In genomic region chr5:150461231-150461630, GRCh38 we compare ENCODE assay signal across 2 cellular contexts.
TF ChIP-seq lines count a peak whose summit lies in the region.

No MANE protein-coding gene starts in this region.

TF ChIP-seq in Ishikawa, 13 proteins besides CTCF, POLR2A, EP300 and RAD21:
- TF ChIP-seq USF1 (IDR thresholded peaks at IDR 0.05): peak; percentile 9; the same call in 1 of the 2 replicates
- TF ChIP-seq YY1 (IDR thresholded peaks at IDR 0.05; ENCODE audit: low read depth): peak; percentile 70; the same call in 1 of the 2 replicates
- TF ChIP-seq TEAD4 (IDR thresholded peaks at IDR 0.05): peak; percentile 87
- no peak for TF ChIP-seq TAF1 (IDR thresholded peaks at IDR 0.05; ENCODE audit: low read depth)
- peak; percentile 99 for TF ChIP-seq TCF12 (IDR thresholded peaks at IDR 0.05; ENCODE audit: low read depth)
- peak; percentile 87 for TF ChIP-seq ZBTB7A (IDR thresholded peaks at IDR 0.05; ENCODE audit: low read depth)
- peak; percentile 48; the same call in 1 of the 2 replicates for TF ChIP-seq CEBPB (IDR thresholded peaks at IDR 0.05)
- TF ChIP-seq REST (IDR thresholded peaks at IDR 0.05; ENCODE audit: low read depth): no peak
- peak; percentile 96 for TF ChIP-seq NFIC (IDR thresholded peaks at IDR 0.05)
- TF ChIP-seq MAX (IDR thresholded peaks at IDR 0.05): peak; percentile 79
- TF ChIP-seq EGR1 (IDR thresholded peaks at IDR 0.05): no peak
- TF ChIP-seq FOXM1 (IDR thresholded peaks at IDR 0.05; ENCODE audit: borderline replicate concordance, low read depth): peak; percentile 94
- no peak for TF ChIP-seq CREB1 (IDR thresholded peaks at IDR 0.05; ENCODE audit: low read depth)
TF ChIP-seq in Ishikawa: peak in this region for 9.

TF ChIP-seq in GM12878, 131 proteins besides CTCF, POLR2A, EP300 and RAD21 (continues in another document):
- no peak for TF ChIP-seq IRF5 (IDR thresholded peaks at IDR 0.05; ENCODE audit: borderline replicate concordance)
- no peak for TF ChIP-seq CEBPZ (IDR thresholded peaks at IDR 0.05; ENCODE audit: low read depth, low read length)
- no peak for TF ChIP-seq SMAD1 (IDR thresholded peaks at IDR 0.05; ENCODE audit: low read depth, partially characterized antibody)
- peak; percentile 53 to 65; a peak in 2 of 4 replicates for TF ChIP-seq IKZF2 (IDR thresholded peaks at IDR 0.05)
- TF ChIP-seq EED (IDR thresholded peaks at IDR 0.05; ENCODE audit: low read depth): peak; percentile 43; the same call in 1 of the 2 replicates
- TF ChIP-seq ASH2L (IDR thresholded peaks at IDR 0.05; ENCODE audit: borderline replicate concordance, low read depth): no peak
- TF ChIP-seq ATF2 (IDR thresholded peaks at IDR 0.05; ENCODE audit: low read length): no peak
- no peak for TF ChIP-seq EGR1 (IDR thresholded peaks at IDR 0.05; ENCODE audit: borderline replicate concordance in 1 of 2, low read depth in 2 of 2, low read length in 2 of 2)
- TF ChIP-seq ZZZ3 (IDR thresholded peaks at IDR 0.05; ENCODE audit: control insufficient read depth, insufficient read length, low read depth): no peak
- no peak for TF ChIP-seq SKIL (IDR thresholded peaks at IDR 0.05; ENCODE audit: low read depth, poor library complexity, severe bottlenecking)
- no peak for TF ChIP-seq SUPT20H (IDR thresholded peaks at IDR 0.05; ENCODE audit: borderline replicate concordance, control insufficient read depth, low read depth, low read length)
- TF ChIP-seq JUNB (IDR thresholded peaks at IDR 0.05): no peak
- no peak for TF ChIP-seq PRDM15 (CRISPR knock-in tag; IDR thresholded peaks at IDR 0.05)
- TF ChIP-seq MYB (IDR thresholded peaks at IDR 0.05; ENCODE audit: borderline replicate concordance, low read depth, low read length): no peak
- TF ChIP-seq USF1 (IDR thresholded peaks at IDR 0.05; ENCODE audit: borderline replicate concordance, extremely low read length, insufficient read depth, low read depth, low read length): no peak
- TF ChIP-seq SMC3 (IDR thresholded peaks at IDR 0.05; ENCODE audit: borderline replicate concordance, low read length): peak; percentile 16; the same call in 1 of the 2 replicates
- no peak for TF ChIP-seq MTA3 (IDR thresholded peaks at IDR 0.05; ENCODE audit: borderline replicate concordance, low read length)
- peak; percentile 52 for TF ChIP-seq PBX3 (IDR thresholded peaks at IDR 0.05; ENCODE audit: insufficient replicate concordance, low read depth, low read length)
- TF ChIP-seq CHD4 (IDR thresholded peaks at IDR 0.05): no peak
- no peak for TF ChIP-seq ZBTB40 (IDR thresholded peaks at IDR 0.05; ENCODE audit: borderline replicate concordance)
- no peak for TF ChIP-seq STAT3 (IDR thresholded peaks at IDR 0.05; ENCODE audit: low read depth, low read length)
- TF ChIP-seq POU2F2 (IDR thresholded peaks at IDR 0.05; ENCODE audit: borderline replicate concordance, low read depth, low read length): no peak
- peak; percentile 13; the same call in 1 of the 2 replicates for TF ChIP-seq RUNX3 (IDR thresholded peaks at IDR 0.05; ENCODE audit: low read length)
- TF ChIP-seq BCLAF1 (IDR thresholded peaks at IDR 0.05): no peak
- peak; percentile 82 for TF ChIP-seq IKZF1 (conservative IDR thresholded peaks at IDR 0.05)
- peak; percentile 58; the same call in 1 of the 2 replicates for TF ChIP-seq LARP7 (IDR thresholded peaks at IDR 0.05)
- TF ChIP-seq NFYA (IDR thresholded peaks at IDR 0.05; ENCODE audit: borderline replicate concordance, low read depth, low read length): no peak
- no peak; the same call in none of the 2 replicates for TF ChIP-seq ATF7 (IDR thresholded peaks at IDR 0.05; ENCODE audit: low read depth)
- no peak for TF ChIP-seq GABPA (IDR thresholded peaks at IDR 0.05; ENCODE audit: low read depth)
- TF ChIP-seq ZSCAN29 (IDR thresholded peaks at IDR 0.05): no peak
